11 cellular contexts compared by ENCODE assay signal in genomic region chr1:46171872-46172271, GRCh38. TPM values are rescaled to one million over a fixed set of nuclear protein-coding genes. Genes with fewer than 3 reads are reported as not detected.
A peak's percentile ranks its signal among the peaks of the same experiment; 100 is the strongest.
DNase-seq lines count a peak whose midpoint lies in the region; ATAC-seq and TF ChIP-seq lines count a peak whose summit lies in the region.
"Had no signal": no experiment of that assay in that cellular context is flagged by ENCODE, and none has a peak within 500 bp of the region (broad histone marks: within the 10 kb centered on the region; RNA-seq: fewer than 3 reads in every experiment).

No MANE protein-coding gene starts in this region.

- H3K4me3 Mint-ChIP-seq in activated naive CD4-positive, alpha-beta T cell treated with anti-CD3 and anti-CD28 coated beads for 36 hours: no peak overlapping the region
- H3K4me3 Mint-ChIP-seq: memory B cell had no signal

- intact Hi-C loops in mucosa of descending colon (cut with DNase I, micrococcal nuclease): no loop called here
- intact Hi-C loops in activated naive CD4-positive, alpha-beta T cell treated with anti-CD3 and anti-CD28 coated beads for 36 hours (cut with micrococcal nuclease): no loop called here

- TF ChIP-seq CTCF in 22Rv1 (IDR thresholded peaks at IDR 0.05) (no peak), mucosa of descending colon (IDR thresholded peaks at IDR 0.05) (no peak)

- no peaks in the 10 kb centered on the region for H3K36me3 ChIP-seq in mucosa of descending colon (ENCODE audit: low read depth)

- no peak overlapping the region for H3K4me3 ChIP-seq in mucosa of descending colon

- H3K27ac ChIP-seq in 22Rv1 (peak overlapping the region; percentile 65), caudate nucleus (ENCODE audit: low read depth, low read length) (peak overlapping the region; percentile 5)

- no peaks in the 10 kb centered on the region for H3K9me3 Mint-ChIP-seq in activated naive CD4-positive, alpha-beta T cell treated with anti-CD3 and anti-CD28 coated beads for 36 hours
- H3K9me3 Mint-ChIP-seq: memory B cell had no signal

- peaks cover 7% of the 10 kb centered on the region for H3K4me1 ChIP-seq in mucosa of descending colon (ENCODE audit: low read depth)

- peaks cover 4% of the 10 kb centered on the region for H3K27me3 Mint-ChIP-seq in activated naive CD4-positive, alpha-beta T cell treated with anti-CD3 and anti-CD28 coated beads for 36 hours (ENCODE audit: low read depth)

- peak; percentile 77 for ATAC-seq in mucosa of descending colon
- no peak for ATAC-seq in HG02852 (IDR thresholded peaks at IDR 0.05; ENCODE audit: unreplicated experiment)
- no peak for ATAC-seq in HG03095 (IDR thresholded peaks at IDR 0.05; ENCODE audit: unreplicated experiment)

- H3K9me3 ChIP-seq in mucosa of descending colon: no peaks in the 10 kb centered on the region

- peaks cover 8% of the 10 kb centered on the region for H3K4me1 Mint-ChIP-seq in activated naive CD4-positive, alpha-beta T cell treated with anti-CD3 and anti-CD28 coated beads for 36 hours (ENCODE audit: low read depth)

- CTCF ChIA-PET in activated naive CD4-positive, alpha-beta T cell treated with anti-CD3 and anti-CD28 coated beads for 36 hours (lab: Charles Lee): interaction anchor here (0.6 to 0.9 kb wide), 3 partner anchors 11 to 701 kb away, joined by 3 read pairs; no protein-coding TSS in a partner anchor

- no peaks in the 10 kb centered on the region for H3K36me3 Mint-ChIP-seq in activated naive CD4-positive, alpha-beta T cell treated with anti-CD3 and anti-CD28 coated beads for 36 hours (ENCODE audit: low read depth)
- H3K36me3 Mint-ChIP-seq: memory B cell had no signal

- DNase-seq in HPDE6-E6E7 (ENCODE audit: extremely low spot score) (peak; percentile 64), caudate nucleus (lab: John Stamatoyannopoulos, UW) (peak in 1 of 61 donors; percentile 98), mucosa of descending colon (peak; percentile 61 to 77 (median 72)), OCI-M2 (lab: John Stamatoyannopoulos, UW; ENCODE audit: unreplicated experiment) (no peak)
- no peak for DNase-seq in activated naive CD4-positive, alpha-beta T cell treated with anti-CD3 and anti-CD28 coated beads for 36 hours
- DNase-seq: MM.1S had no signal

- no peak overlapping the region for H3K27ac Mint-ChIP-seq in activated naive CD4-positive, alpha-beta T cell treated with anti-CD3 and anti-CD28 coated beads for 36 hours
- H3K27ac Mint-ChIP-seq: memory B cell had no signal

RNA-seq across cellular contexts. Expression of gene TSPAN1, which starts 3.0 kb away (rescaled TPM):
- total RNA-seq in mucosa of descending colon: 1,000 to 10,000 TPM in 2 of 3 donors, 100 to 1,000 TPM in 1; 723 to 1,819 (median 1,586) TPM
- total RNA-seq in activated naive CD4-positive, alpha-beta T cell treated with anti-CD3 and anti-CD28 coated beads for 36 hours: not detected

RNA-seq across cellular contexts. Expression of gene P3R3URF, which starts 4.4 kb away (rescaled TPM):
- total RNA-seq in mucosa of descending colon: not detected
- not detected for total RNA-seq in activated naive CD4-positive, alpha-beta T cell treated with anti-CD3 and anti-CD28 coated beads for 36 hours
- total RNA-seq: fibroblast of lung had no signal

RNA-seq across cellular contexts. Expression of gene POMGNT1, which starts 26.4 kb away (rescaled TPM):
- total RNA-seq in mucosa of descending colon: 10 to 100 TPM; 23.8 to 39.0 (median 38.4) TPM
- 10 to 100 TPM; 32.4 to 32.9 TPM for total RNA-seq in activated naive CD4-positive, alpha-beta T cell treated with anti-CD3 and anti-CD28 coated beads for 36 hours

RNA-seq across cellular contexts. Expression of gene LURAP1, which starts 31.3 kb away (rescaled TPM):
- total RNA-seq in mucosa of descending colon: 1 to 10 TPM in 2 of 3 donors, under 1 TPM in 1; 0.63 to 5.9 (median 1.6) TPM
- total RNA-seq in activated naive CD4-positive, alpha-beta T cell treated with anti-CD3 and anti-CD28 coated beads for 36 hours: under 1 TPM; 0.21 to 0.25 TPM

RNA-seq across cellular contexts. Expression of gene PIK3R3, which starts 39.4 kb away (rescaled TPM):
- 10 to 100 TPM in 2 of 3 donors, 1 to 10 TPM in 1; 5.9 to 15.6 (median 10.6) TPM for total RNA-seq in mucosa of descending colon
- total RNA-seq in activated naive CD4-positive, alpha-beta T cell treated with anti-CD3 and anti-CD28 coated beads for 36 hours: under 1 TPM; 0.45 to 0.49 TPM

Comparison
In these comparisons a context has a peak if more than half of its experiments do, and no peak if none do; other contexts are left out.
1. DNase-seq: peak in HPDE6-E6E7 (single experiment) and mucosa of descending colon (3 of 3); none in activated naive CD4-positive, alpha-beta T cell treated with anti-CD3 and anti-CD28 coated beads for 36 hours (single experiment) and OCI-M2 (single experiment).
2. RNA of gene TSPAN1, which starts 3.0 kb away (total RNA-seq): 723 to 1,819 TPM in mucosa of descending colon; not detected in activated naive CD4-positive, alpha-beta T cell treated with anti-CD3 and anti-CD28 coated beads for 36 hours; every median in the first group is over 100 times any median in the second.